Comparison of ENCODE assay signal across 29 cellular contexts in the genomic region with DNA sequence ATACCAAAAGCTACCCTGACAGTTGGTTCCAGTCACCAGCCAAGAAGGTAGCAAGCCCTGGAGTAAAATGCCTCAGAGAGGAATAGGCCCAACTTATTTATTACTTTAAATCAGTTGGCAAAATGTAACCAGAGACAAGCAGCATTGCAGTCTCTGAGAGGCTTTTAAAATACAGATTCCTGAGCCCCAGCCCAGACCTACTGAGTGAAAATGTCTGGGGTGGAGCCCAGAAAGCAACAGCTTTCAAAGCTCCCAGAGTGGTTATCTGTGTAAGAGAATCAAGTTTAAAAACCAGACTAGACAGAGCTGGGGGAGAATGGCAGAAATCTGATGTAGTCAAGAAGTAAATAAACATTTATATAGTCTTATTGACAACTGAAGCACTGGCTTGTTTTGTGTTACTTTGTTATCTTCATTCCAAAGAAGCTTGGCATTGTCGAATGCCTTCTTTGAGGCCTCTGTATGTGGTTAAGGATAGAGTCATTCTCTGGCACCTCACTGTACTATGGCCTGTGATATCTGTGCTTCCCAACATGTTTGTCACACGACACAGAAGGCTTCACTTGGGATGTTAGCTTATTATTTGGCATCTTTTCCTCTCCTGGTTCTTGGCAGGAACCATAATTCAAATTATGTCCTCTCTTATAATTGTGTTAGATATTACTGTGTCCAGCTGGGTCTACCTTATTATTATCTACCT.
DNase-seq lines count a peak whose midpoint lies in the region; ATAC-seq, FAIRE-seq and TF ChIP-seq lines count a peak whose summit lies in the region.
"Had no signal": no experiment of that assay in that cellular context is flagged by ENCODE, and none has a peak within 500 bp of the region (broad histone marks: within the 10 kb centered on the region; RNA-seq: fewer than 3 reads in every experiment).

No MANE protein-coding gene starts in this region.

- no peak for TF ChIP-seq EP300 in HepG2 (IDR thresholded peaks at IDR 0.05; ENCODE audit: low read depth in 2 of 2, low read length in 2 of 2)
- no peak for TF ChIP-seq EP300 in HepG2 (CRISPR knock-in tag; IDR thresholded peaks at IDR 0.05; ENCODE audit: borderline replicate concordance)

- no peaks in the 10 kb centered on the region for H3K79me2 ChIP-seq in HepG2 (ENCODE audit: insufficient read depth, low read length)

- H3K4me1 ChIP-seq in heart left ventricle: peaks cover 0 to 10% (median 0%) of the 10 kb centered on the region in 12 donors
- peaks cover 8% of the 10 kb centered on the region for H3K4me1 ChIP-seq in mesodermal cell (ENCODE audit: control insufficient read depth, insufficient read depth, low read length, poor library complexity, severe bottlenecking)
- H3K4me1 ChIP-seq in body of pancreas: peaks cover 5% of the 10 kb centered on the region
- H3K4me1 ChIP-seq in uterus: no peaks in the 10 kb centered on the region
- no peaks in the 10 kb centered on the region for H3K4me1 ChIP-seq in HepG2 (ENCODE audit: insufficient read depth, low read length)
- H3K4me1 ChIP-seq: BE2C, SJSA1 had no signal

- H3K9me3 ChIP-seq in heart left ventricle (no peaks in the 10 kb centered on the region), mesodermal cell (ENCODE audit: control insufficient read depth, low read length) (no peaks in the 10 kb centered on the region), body of pancreas (no peaks in the 10 kb centered on the region), uterus (no peaks in the 10 kb centered on the region), HepG2 (ENCODE audit: low read length) (no peaks in the 10 kb centered on the region)
- H3K9me3 ChIP-seq: BE2C, HAP-1, SJSA1 had no signal

- intact Hi-C loops in Right ventricle myocardium inferior (cut with DNase I): no loop called here
- intact Hi-C loops in cardiac septum (cut with DNase I): no loop called here
- intact Hi-C loops in heart left ventricle (cut with DNase I): no loop called here
- intact Hi-C loops in body of pancreas (cut with DNase I): no loop called here
- intact Hi-C loops in uterus (cut with DNase I; ENCODE audit: low total_unique reads): no loop called here
- intact Hi-C loops in HepG2 (cut with micrococcal nuclease; ENCODE audit: unreplicated experiment): no loop called here

- CTCF ChIA-PET in HepG2 (lab: Yijun Ruan, JAX; ENCODE audit: low intra/inter-chr PET ratio, low total read pairs): no interaction called here

- TF ChIP-seq RAD21 in HepG2 (CRISPR knock-in tag; IDR thresholded peaks at IDR 0.05): no peak

- ATAC-seq in Right ventricle myocardium inferior (peak; percentile 63), heart left ventricle (peak; percentile 42 to 83 (median 72)), body of pancreas (no peak), GM18858 (IDR thresholded peaks at IDR 0.05; ENCODE audit: unreplicated experiment) (no peak), HepG2 (no peak; the same call in 2 of the 3 replicates)
- ATAC-seq: GM12878 had no signal

- POLR2A ChIA-PET in HepG2 (lab: Yijun Ruan, JAX): no interaction called here

- H3K27me3 ChIP-seq in heart left ventricle: no peaks in the 10 kb centered on the region
- H3K27me3 ChIP-seq in body of pancreas: no peaks in the 10 kb centered on the region
- no peaks in the 10 kb centered on the region for H3K27me3 ChIP-seq in uterus
- no peaks in the 10 kb centered on the region for H3K27me3 ChIP-seq in HepG2 (ENCODE audit: control insufficient read depth in 1 of 2, insufficient read depth in 2 of 2, low read length in 2 of 2)
- H3K27me3 ChIP-seq: BE2C, SJSA1 had no signal

- no peak overlapping the region for H2AFZ ChIP-seq in HepG2 (ENCODE audit: low read length)

- no TSS peak for BruUV-seq in HepG2 (replicated peaks; lab: Mats Ljungman, UMichigan)

- no peak for DNase-seq in Right ventricle myocardium inferior (ENCODE audit: missing footprints)
- DNase-seq in cardiac septum (ENCODE audit: low spot score): no peak
- DNase-seq in heart left ventricle: no peak
- DNase-seq in body of pancreas: no peak
- DNase-seq in uterus: no peak
- no peak for DNase-seq in HepG2 (ENCODE audit: low spot score)
- DNase-seq: 8988T; ACHN; BE2C; CD8-positive, alpha-beta memory T cell; DMS 273 treated with DMSO at 0.1 percent for 48 hours; DMS79; EL; GDM1; HFFc6; IMR-90; KG1; MM.1S; NCI-H1048; NCI-H1417; NCI-H1694; NCI-H2029 treated with DMSO at 0.1 percent for 48 hours; NCI-H526 treated with DMSO at 0.1 percent for 48 hours had no signal

- no peak overlapping the region for H3K9ac ChIP-seq in HepG2 (ENCODE audit: insufficient read depth, low read depth, low read length)

- in situ Hi-C loops in HepG2 (cut with HindIII; ENCODE audit: extremely low pct_ligation_motif_present, low pct_unique_long_range_greater_than_20kb): no loop called here

- H3K27ac ChIP-seq in heart left ventricle: peak overlapping the region in 10 of 12 donors; percentile 8 to 69 (median 48)
- H3K27ac ChIP-seq in mesodermal cell (ENCODE audit: low read depth, low read length, severe bottlenecking): peak overlapping the region; percentile 60
- H3K27ac ChIP-seq in body of pancreas: no peak overlapping the region
- no peak overlapping the region for H3K27ac ChIP-seq in uterus
- H3K27ac ChIP-seq in HepG2 (ENCODE audit: extremely low read length, insufficient read depth, low read length): no peak overlapping the region
- H3K27ac ChIP-seq: SJSA1 had no signal

- H4K20me1 ChIP-seq in HepG2 (ENCODE audit: insufficient read depth, low read length): no peaks in the 10 kb centered on the region

- H3K4me3 ChIP-seq in heart left ventricle: no peak overlapping the region
- no peak overlapping the region for H3K4me3 ChIP-seq in mesodermal cell (ENCODE audit: extremely low read depth, insufficient read depth, low read length, poor library complexity, severe bottlenecking)
- no peak overlapping the region for H3K4me3 ChIP-seq in body of pancreas
- H3K4me3 ChIP-seq in uterus: no peak overlapping the region
- no peak overlapping the region for H3K4me3 ChIP-seq in HepG2 (replicated peaks in 1 of 3; ENCODE audit: insufficient read depth in 1 of 3, low read depth in 2 of 3, low read length in 3 of 3)
- H3K4me3 ChIP-seq: GM12878, HAP-1, SJSA1 had no signal

- FAIRE-seq in HepG2 (lab: Jason Lieb, UNC): no peak
- FAIRE-seq: GM12878, RCC 7860 had no signal

- H3K36me3 ChIP-seq in heart left ventricle (no peaks in the 10 kb centered on the region), mesodermal cell (ENCODE audit: control insufficient read depth, insufficient read depth, low read length) (no peaks in the 10 kb centered on the region), body of pancreas (replicated peaks in 1 of 2; ENCODE audit: insufficient read depth in 1 of 2, low read depth in 2 of 2) (no peaks in the 10 kb centered on the region), uterus (no peaks in the 10 kb centered on the region), HepG2 (replicated peaks in 1 of 2; ENCODE audit: control insufficient read depth in 1 of 2, insufficient read depth in 2 of 2, low read length in 2 of 2) (no peaks in the 10 kb centered on the region)
- H3K36me3 ChIP-seq: BE2C, HAP-1, SJSA1 had no signal

- WGBS in heart left ventricle, 4 donors: 28 to 42% (median 35%) methylated on average over 2 of the region's 2 CpGs
- WGBS in mesodermal cell (ENCODE audit: insufficient coverage in 2 of 2), 2 experiments: 83% methylated on average over 1 of the region's 2 CpGs; no CpG with 5 or more reads in 1 of the 2 experiments
- 37 to 43% methylated on average over 2 of the region's 2 CpGs for WGBS in body of pancreas, 2 donors
- 0% methylated on average over 2 of the region's 2 CpGs for WGBS in HepG2 (ENCODE audit: low lambda C conversion rate)

- H3K4me2 ChIP-seq in HepG2 (ENCODE audit: low read depth, low read length): no peak overlapping the region

- TF ChIP-seq CTCF in heart left ventricle (IDR thresholded peaks at IDR 0.05) (no peak), body of pancreas (IDR thresholded peaks at IDR 0.05) (no peak), uterus (IDR thresholded peaks at IDR 0.05) (no peak), HepG2 (CRISPR knock-in tag; IDR thresholded peaks at IDR 0.05) (no peak)

- TF ChIP-seq POLR2A in heart left ventricle (IDR thresholded peaks at IDR 0.05) (no peak), body of pancreas (IDR thresholded peaks at IDR 0.05) (no peak), uterus (IDR thresholded peaks at IDR 0.05) (no peak), HepG2 (IDR thresholded peaks at IDR 0.05; ENCODE audit: insufficient read depth in 1 of 2, low read depth in 2 of 2, low read length in 2 of 2) (no peak)

TF ChIP-seq in HepG2, 621 proteins besides CTCF, POLR2A, EP300 and RAD21 (continues in another document):
- TF ChIP-seq JUN (CRISPR knock-in tag; IDR thresholded peaks at IDR 0.05): no peak
- TF ChIP-seq, protein P1, sequence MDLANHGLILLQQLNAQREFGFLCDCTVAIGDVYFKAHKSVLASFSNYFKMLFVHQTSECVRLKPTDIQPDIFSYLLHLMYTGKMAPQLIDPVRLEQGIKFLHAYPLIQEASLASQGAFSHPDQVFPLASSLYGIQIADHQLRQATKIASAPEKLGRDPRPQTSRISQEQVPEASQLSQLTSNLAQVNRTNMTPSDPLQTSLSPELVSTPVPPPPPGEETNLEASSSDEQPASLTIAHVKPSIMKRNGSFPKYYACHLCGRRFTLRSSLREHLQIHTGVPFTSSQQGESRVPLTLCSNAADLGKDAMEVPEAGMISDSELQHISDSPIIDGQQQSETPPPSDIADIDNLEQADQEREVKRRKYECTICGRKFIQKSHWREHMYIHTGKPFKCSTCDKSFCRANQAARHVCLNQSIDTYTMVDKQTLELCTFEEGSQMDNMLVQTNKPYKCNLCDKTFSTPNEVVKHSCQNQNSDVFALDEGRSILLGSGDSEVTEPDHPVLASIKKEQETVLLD (CRISPR knock-in tag; IDR thresholded peaks at IDR 0.05; ENCODE audit: low read depth): no peak
- no peak for TF ChIP-seq HMG20A (CRISPR knock-in tag; IDR thresholded peaks at IDR 0.05; ENCODE audit: borderline replicate concordance)
- TF ChIP-seq, protein P2, sequence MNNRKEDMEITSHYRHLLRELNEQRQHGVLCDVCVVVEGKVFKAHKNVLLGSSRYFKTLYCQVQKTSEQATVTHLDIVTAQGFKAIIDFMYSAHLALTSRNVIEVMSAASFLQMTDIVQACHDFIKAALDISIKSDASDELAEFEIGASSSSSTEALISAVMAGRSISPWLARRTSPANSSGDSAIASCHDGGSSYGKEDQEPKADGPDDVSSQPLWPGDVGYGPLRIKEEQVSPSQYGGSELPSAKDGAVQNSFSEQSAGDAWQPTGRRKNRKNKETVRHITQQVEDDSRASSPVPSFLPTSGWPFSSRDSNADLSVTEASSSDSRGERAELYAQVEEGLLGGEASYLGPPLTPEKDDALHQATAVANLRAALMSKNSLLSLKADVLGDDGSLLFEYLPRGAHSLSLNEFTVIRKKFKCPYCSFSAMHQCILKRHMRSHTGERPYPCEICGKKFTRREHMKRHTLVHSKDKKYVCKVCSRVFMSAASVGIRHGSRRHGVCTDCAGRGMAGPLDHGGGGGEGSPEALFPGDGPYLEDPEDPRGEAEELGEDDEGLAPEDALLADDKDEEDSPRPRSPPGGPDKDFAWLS (CRISPR knock-in tag; IDR thresholded peaks at IDR 0.05; ENCODE audit: borderline replicate concordance): no peak

Comparison
In these comparisons a context has a peak if more than half of its experiments do, and no peak if none do; other contexts are left out.
1. ATAC-seq: peak in Right ventricle myocardium inferior (single experiment) and heart left ventricle (4 of 4); none in body of pancreas (single experiment), GM18858 (single experiment) and HepG2 (single experiment).
2. H3K27ac ChIP-seq: peak in heart left ventricle (10 of 12) and mesodermal cell (single experiment); none in body of pancreas (0 of 4), uterus (0 of 2) and HepG2 (single experiment).